In the genomic region with DNA sequence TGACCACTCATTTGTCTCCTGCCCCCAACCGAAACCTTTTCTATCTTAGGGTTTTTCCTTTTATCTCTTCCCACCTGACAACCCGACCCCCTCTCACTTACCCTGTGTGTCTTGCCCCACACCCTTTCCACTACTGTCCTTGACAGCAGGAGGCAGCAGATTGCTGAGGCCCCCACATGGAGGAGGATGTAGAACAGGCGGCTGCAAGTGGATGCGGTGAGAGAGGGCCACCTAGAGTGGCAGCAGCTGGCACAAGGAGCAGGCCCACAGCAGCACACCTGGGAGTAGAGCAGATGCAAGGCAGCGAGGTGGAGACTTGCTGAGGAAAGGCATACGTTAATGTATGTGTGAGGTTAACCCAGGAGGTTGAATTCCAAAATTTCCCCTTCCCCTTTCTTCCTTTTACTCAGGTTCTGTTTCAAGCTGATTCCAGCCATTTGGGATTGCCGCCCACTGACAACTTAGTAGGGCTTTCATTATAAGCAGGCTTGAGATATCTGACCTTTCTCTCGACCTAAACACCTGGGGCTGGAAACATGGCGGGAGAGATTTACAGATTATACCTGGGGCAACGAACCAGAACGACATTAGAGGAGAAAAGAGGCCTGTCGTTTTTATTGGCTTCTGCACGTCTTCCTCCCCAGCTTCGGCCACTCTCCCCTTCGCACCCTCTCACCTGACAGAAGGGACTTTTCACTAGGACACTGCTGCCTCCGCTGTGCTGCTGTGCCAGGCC, we compare ENCODE assay signal across 8 cellular contexts. TPM values are rescaled to one million over a fixed set of nuclear protein-coding genes. Genes with fewer than 3 reads are reported as not detected.
A peak's percentile ranks its signal among the peaks of the same experiment; 100 is the strongest.
DNase-seq lines count a peak whose midpoint lies in the region; ATAC-seq and TF ChIP-seq lines count a peak whose summit lies in the region.

No MANE protein-coding gene starts in this region.

- POLR2A ChIA-PET in MCF 10A (lab: Yijun Ruan, JAX) = interaction anchor here (0.7 to 13.7 kb wide), 8 partner anchors 8 to 288 kb away, joined by 3 to 162 read pairs (median 10); a partner anchor contains a TSS

- H3K27me3 ChIP-seq in DND-41 (ENCODE audit: insufficient read depth, low read length, poor library complexity) (no peaks in the 10 kb centered on the region), osteoblast (ENCODE audit: insufficient read depth, low read length) (no peaks in the 10 kb centered on the region), MM.1S (replicated peaks; ENCODE audit: insufficient read depth, low read length) (no peaks in the 10 kb centered on the region)

- H3K9ac ChIP-seq in DND-41 (ENCODE audit: low read depth, low read length) (peak overlapping the region; percentile 73; the same call in 1 of the 2 replicates), MM.1S (ENCODE audit: low read length) (no peak overlapping the region)

- peaks cover 70% of the 10 kb centered on the region for H3K36me3 ChIP-seq in DND-41 (ENCODE audit: insufficient read depth, low read length)
- H3K36me3 ChIP-seq in osteoblast (ENCODE audit: insufficient read depth, low read length) = peaks cover 74% of the 10 kb centered on the region
- H3K36me3 ChIP-seq in MM.1S (replicated peaks; ENCODE audit: insufficient read depth, low read length) = peaks cover 4% of the 10 kb centered on the region

- H3K4me1 Mint-ChIP-seq in MCF 10A (ENCODE audit: insufficient read depth, unreplicated experiment) = peaks cover 33% of the 10 kb centered on the region

- H2AFZ ChIP-seq in DND-41 (ENCODE audit: low read depth, low read length) (no peak overlapping the region), osteoblast (ENCODE audit: low read length) (no peak overlapping the region), MM.1S (ENCODE audit: low read length) (no peak overlapping the region)

- peak overlapping the region; percentile 97 for H3K27ac Mint-ChIP-seq in MCF 10A (ENCODE audit: low read depth, unreplicated experiment)

- WGBS in lower leg skin, 2 donors = 82% methylated on average over 16 of the region's 16 CpGs

- H3K27me3 Mint-ChIP-seq in MCF 10A (ENCODE audit: insufficient read depth, unreplicated experiment) = no peaks in the 10 kb centered on the region

- H4K20me1 ChIP-seq in DND-41 (ENCODE audit: insufficient read depth, low read length) (peaks cover 16% of the 10 kb centered on the region), osteoblast (ENCODE audit: insufficient read depth, low read length) (peaks cover 34% of the 10 kb centered on the region), MM.1S (ENCODE audit: insufficient read depth, low read length) (no peaks in the 10 kb centered on the region)

- no peak for ATAC-seq in DND-41 (ENCODE audit: insufficient read depth, low read depth)

- H3K9me3 ChIP-seq in DND-41 (ENCODE audit: insufficient read depth, low read length, severe bottlenecking) = no peaks in the 10 kb centered on the region
- no peaks in the 10 kb centered on the region for H3K9me3 ChIP-seq in osteoblast (ENCODE audit: low read depth, low read length)
- H3K9me3 ChIP-seq in MM.1S (replicated peaks; ENCODE audit: insufficient read depth, low read length) = no peaks in the 10 kb centered on the region

- TF ChIP-seq POLR2A in lower leg skin (IDR thresholded peaks at IDR 0.05) = no peak

- H3K4me3 ChIP-seq in DND-41 (ENCODE audit: low read depth in 1 of 2, low read length in 2 of 2) = no peak overlapping the region
- no peak overlapping the region for H3K4me3 ChIP-seq in osteoblast (ENCODE audit: insufficient read depth, low read length)
- no peak overlapping the region for H3K4me3 ChIP-seq in MM.1S (ENCODE audit: low read length)
- no peak overlapping the region for H3K4me3 ChIP-seq in lower leg skin (ENCODE audit: low read depth, poor library complexity, severe bottlenecking)

- CTCF ChIA-PET in MCF 10A (lab: Yijun Ruan, JAX) = no interaction called here

- peaks cover 11% of the 10 kb centered on the region; the same call in 1 of the 2 replicates for H3F3A ChIP-seq in MM.1S (ENCODE audit: insufficient read depth, low read length)

- peaks cover 32% of the 10 kb centered on the region for H3K4me1 ChIP-seq in DND-41 (ENCODE audit: insufficient read depth, low read length)
- peaks cover 48% of the 10 kb centered on the region for H3K4me1 ChIP-seq in osteoblast (ENCODE audit: insufficient read depth, low read length)
- H3K4me1 ChIP-seq in MM.1S (ENCODE audit: low read length) = peaks cover 5% of the 10 kb centered on the region

- peaks cover 72% of the 10 kb centered on the region for H3K36me3 Mint-ChIP-seq in MCF 10A (ENCODE audit: insufficient read depth, unreplicated experiment)

- BruUV-seq in MCF 10A (replicated peaks; lab: Mats Ljungman, UMichigan) = no TSS peak

- H3K4me3 Mint-ChIP-seq in MCF 10A (ENCODE audit: unreplicated experiment) = no peak overlapping the region

- no peaks in the 10 kb centered on the region for H3K9me3 Mint-ChIP-seq in MCF 10A (ENCODE audit: unreplicated experiment)

- H3K4me2 ChIP-seq in DND-41 (ENCODE audit: insufficient read depth, low read length) (peak overlapping the region; percentile 77; the same call in 1 of the 2 replicates), osteoblast (ENCODE audit: insufficient read depth, low read length) (no peak overlapping the region), MM.1S (ENCODE audit: low read depth, low read length) (no peak overlapping the region)

- H3K9me2 ChIP-seq in MM.1S (replicated peaks; ENCODE audit: insufficient read depth, low read length) = no peaks in the 10 kb centered on the region

- H3K79me2 ChIP-seq in DND-41 (ENCODE audit: insufficient read depth, low read length) (peaks cover 35% of the 10 kb centered on the region), osteoblast (ENCODE audit: insufficient read depth, low read length) (peaks cover 42% of the 10 kb centered on the region), MM.1S (ENCODE audit: low read length) (peaks cover 28% of the 10 kb centered on the region)

- TF ChIP-seq CTCF in DND-41 (IDR thresholded peaks at IDR 0.05; ENCODE audit: borderline replicate concordance, extremely low read depth, low read length, poor library complexity, severe bottlenecking) (peak; percentile 14), MCF 10A (IDR thresholded peaks at IDR 0.05; ENCODE audit: unreplicated experiment) (no peak), osteoblast (IDR thresholded peaks at IDR 0.05; ENCODE audit: extremely low read depth, low read depth, low read length) (no peak), MM.1S (IDR thresholded peaks at IDR 0.05; ENCODE audit: low read length) (no peak), lower leg skin (IDR thresholded peaks at IDR 0.05) (no peak)

- intact Hi-C loops in MCF 10A (cut with micrococcal nuclease) = no loop called here
- intact Hi-C loops in lower leg skin (cut with DNase I; ENCODE audit: low total_unique reads) = no loop called here

- DNase-seq in DND-41 = no peak
- DNase-seq in NCI-H187 (lab: John Stamatoyannopoulos, UW) = peak; percentile 30 to 35
- no peak for DNase-seq in MCF 10A (ENCODE audit: unreplicated experiment)
- DNase-seq in osteoblast (ENCODE audit: insufficient read length, low spot score, missing footprints) = no peak
- no peak for DNase-seq in MM.1S
- DNase-seq in hepatic stellate cell (ENCODE audit: low spot score) = no peak
- no peak for DNase-seq in lower leg skin (ENCODE audit: low spot score in 2 of 2)
- no peak for DNase-seq in occipital lobe (lab: John Stamatoyannopoulos, UW)

- peak overlapping the region; percentile 96 for H3K27ac ChIP-seq in DND-41 (ENCODE audit: low read length)
- peak overlapping the region; percentile 73 for H3K27ac ChIP-seq in osteoblast (ENCODE audit: low read depth, low read length)
- H3K27ac ChIP-seq in MM.1S (ENCODE audit: low read length) = no peak overlapping the region

RNA-seq across cellular contexts. Expression of a gene that starts 0.6 kb away (rescaled TPM):
- total RNA-seq in MCF 10A (2022) = 0.20 TPM in 1 of 2 replicates, not detected in the other
- total RNA-seq in osteoblast = not detected in 2 replicates
- total RNA-seq in lower leg skin = not detected
- not detected for total RNA-seq in occipital lobe

RNA-seq across cellular contexts. Expression of a gene that starts 1.0 kb away (rescaled TPM):
- total RNA-seq in MCF 10A (2022) (31.1 and 34.5 TPM in 2 replicates), osteoblast (5.4 and 6.5 TPM in 2 replicates), lower leg skin (10 to 100 TPM in 2 of 4 donors, 1 to 10 TPM in 2; 4.3 to 17.4 (median 12.4) TPM), occipital lobe (7.0 TPM)

RNA-seq across cellular contexts. Expression of a gene that starts 7.3 kb away (rescaled TPM):
- total RNA-seq in MCF 10A (2022) = 697 and 717 TPM in 2 replicates
- total RNA-seq in osteoblast = 432 and 461 TPM in 2 replicates
- 100 to 1,000 TPM; 486 to 741 (median 626) TPM for total RNA-seq in lower leg skin
- total RNA-seq in occipital lobe = 37.1 TPM

RNA-seq across cellular contexts. Expression of a gene that starts 22.6 kb away (rescaled TPM):
- 0.61 and 0.86 TPM in 2 replicates for total RNA-seq in MCF 10A (2022)
- 1.2 and 3.6 TPM in 2 replicates for total RNA-seq in osteoblast
- 10 to 100 TPM; 55.4 to 68.7 (median 59.1) TPM for total RNA-seq in lower leg skin
- 3.0 TPM for total RNA-seq in occipital lobe

RNA-seq across cellular contexts. Expression of a gene that starts 25.1 kb away (rescaled TPM):
- 23.0 and 26.5 TPM in 2 replicates for total RNA-seq in MCF 10A (2022)
- 14.7 and 16.6 TPM in 2 replicates for total RNA-seq in osteoblast
- total RNA-seq in lower leg skin = 10 to 100 TPM; 14.5 to 23.5 (median 17.3) TPM
- 24.0 TPM for total RNA-seq in occipital lobe

Comparison
In these comparisons a context has a peak if more than half of its experiments do, and no peak if none do; other contexts are left out.
1. DNase-seq: peak in NCI-H187 (2 of 2); none in DND-41 (single experiment), MCF 10A (single experiment), osteoblast (single experiment), MM.1S (single experiment), hepatic stellate cell (single experiment), lower leg skin (0 of 2) and occipital lobe (single experiment).
2. RNA of a gene that starts 7.3 kb away (total RNA-seq): 697 to 717 TPM in MCF 10A, 486 to 741 TPM in lower leg skin and 432 to 461 TPM in osteoblast; 37.1 TPM in occipital lobe (single experiment); every median in the first group is over 10 times any median in the second.